In the genomic region with DNA sequence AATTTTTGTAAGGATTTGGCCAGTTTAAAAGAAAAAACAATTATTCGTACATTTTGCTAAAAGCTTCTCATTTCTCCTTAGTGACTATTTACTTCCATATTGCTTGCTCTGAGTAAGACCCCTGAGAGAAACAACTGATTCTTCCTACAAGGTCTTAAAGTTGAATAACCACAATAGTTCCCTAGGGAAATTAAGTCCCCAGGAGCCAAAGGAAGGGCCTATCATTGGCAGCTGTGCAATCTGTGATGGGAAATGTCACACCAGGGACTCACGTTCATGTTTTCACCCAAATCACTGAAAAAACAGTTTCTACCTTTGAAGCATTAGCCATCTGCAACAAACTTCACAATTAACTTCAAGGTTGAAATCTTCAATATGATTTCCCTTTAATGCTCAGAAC, we compare ENCODE assay signal across 18 cellular contexts.
DNase-seq lines count a peak whose midpoint lies in the region; ATAC-seq and TF ChIP-seq lines count a peak whose summit lies in the region.
"Had no signal": no experiment of that assay in that cellular context is flagged by ENCODE, and none has a peak within 500 bp of the region (broad histone marks: within the 10 kb centered on the region; RNA-seq: fewer than 3 reads in every experiment).

No MANE protein-coding gene starts in this region.

- H3F3A ChIP-seq in GM23338 (replicated peaks; ENCODE audit: low read depth), result peaks cover 42% of the 10 kb centered on the region

- H3K79me2 ChIP-seq in GM23338 (replicated peaks; ENCODE audit: insufficient read depth), result no peaks in the 10 kb centered on the region

- peaks cover 34% of the 10 kb centered on the region for H3K4me1 Mint-ChIP-seq in GM23338
- H3K4me1 Mint-ChIP-seq in memory B cell, result no peaks in the 10 kb centered on the region

- peaks cover 14% of the 10 kb centered on the region for H3K27me3 Mint-ChIP-seq in GM23338 (ENCODE audit: insufficient read depth, low read depth, poor library complexity)
- no peaks in the 10 kb centered on the region for H3K27me3 Mint-ChIP-seq in memory B cell
- H3K27me3 Mint-ChIP-seq: CD4-positive, alpha-beta T cell had no signal

- peaks cover 17% of the 10 kb centered on the region for H4K20me1 ChIP-seq in GM23338 (replicated peaks; ENCODE audit: insufficient read depth)

- H3K27ac Mint-ChIP-seq in GM23338 (peak overlapping the region; percentile 36; the same call in 1 of the 2 replicates), memory B cell (peak overlapping the region; percentile 35)
- H3K27ac Mint-ChIP-seq: CD4-positive, alpha-beta T cell; HFFc6 had no signal

- peaks cover 30% of the 10 kb centered on the region for H3K36me3 Mint-ChIP-seq in GM23338 (ENCODE audit: low read depth)
- H3K36me3 Mint-ChIP-seq in memory B cell, result peaks cover 19% of the 10 kb centered on the region

- no peaks in the 10 kb centered on the region for H3K27me3 ChIP-seq in GM23338 (ENCODE audit: insufficient read depth)
- no peaks in the 10 kb centered on the region for H3K27me3 ChIP-seq in vagina

- H3K36me3 ChIP-seq in GM23338 (ENCODE audit: insufficient read depth) (peaks cover 27% of the 10 kb centered on the region), vagina (peaks cover 0 to 16% of the 10 kb centered on the region in 2 donors)

- H2AFZ ChIP-seq in GM23338, result no peak overlapping the region

- TF ChIP-seq CTCF in GM23338 (conservative IDR thresholded peaks at IDR 0.05; ENCODE audit: low read depth in 2 of 2) (no peak), vagina (IDR thresholded peaks at IDR 0.05) (no peak)

- H3K9me2 ChIP-seq in GM23338 (ENCODE audit: insufficient read depth), result no peaks in the 10 kb centered on the region

- DNase-seq in NCI-H82 (lab: John Stamatoyannopoulos, UW) (peak; percentile 27), NCI-H82 treated with DMSO at 0.1 percent for 48 hours (lab: John Stamatoyannopoulos, UW; ENCODE audit: unreplicated experiment) (no peak), GM23338 (ENCODE audit: low spot score) (no peak), NCI-H2171 treated with DMSO at 0.1 percent for 48 hours (lab: John Stamatoyannopoulos, UW) (peak; percentile 49), memory B cell (ENCODE audit: low spot score in 2 of 2) (no peak), HuH-7.5 (ENCODE audit: low spot score) (no peak), vagina (ENCODE audit: extremely low spot score in 2 of 2) (no peak)
- DNase-seq: AML-193; C1 segment of cervical spinal cord; CD4-positive, alpha-beta T cell; DMS79; EL; HCEC 1CT; HFFc6 had no signal

- H3K9me3 ChIP-seq in vagina, result no peaks in the 10 kb centered on the region

- intact Hi-C loops in vagina (cut with DNase I), result no loop called here

- H3K4me3 ChIP-seq in GM23338 (no peak overlapping the region), vagina (no peak overlapping the region)
- H3K4me3 ChIP-seq: K562 had no signal

- peak overlapping the region; percentile 46; the same call in 1 of the 2 replicates for H3K27ac ChIP-seq in GM23338 (ENCODE audit: low read depth)
- no peak overlapping the region for H3K27ac ChIP-seq in vagina
- H3K27ac ChIP-seq: 22Rv1, HL-60 had no signal

- H3K4me1 ChIP-seq in GM23338 (ENCODE audit: insufficient read depth) (no peaks in the 10 kb centered on the region), vagina (no peaks in the 10 kb centered on the region)

- no peak for TF ChIP-seq POLR2A in vagina (IDR thresholded peaks at IDR 0.05)

- ATAC-seq in GM23338 (no peak), memory B cell (ENCODE audit: low read depth) (no peak), GM18867 (IDR thresholded peaks at IDR 0.05; ENCODE audit: unreplicated experiment) (no peak)
- ATAC-seq: K562 had no signal

- H3K9me3 Mint-ChIP-seq in GM23338 (no peaks in the 10 kb centered on the region), memory B cell (no peaks in the 10 kb centered on the region)
- H3K9me3 Mint-ChIP-seq: CD4-positive, alpha-beta T cell; HFFc6 had no signal

- H3K4me3 Mint-ChIP-seq in GM23338 (no peak overlapping the region), memory B cell (no peak overlapping the region)
- H3K4me3 Mint-ChIP-seq: CD4-positive, alpha-beta T cell; HFFc6 had no signal

- no peak overlapping the region for H3K4me2 ChIP-seq in GM23338

TF ChIP-seq in GM23338, 12 proteins besides CTCF, POLR2A, EP300 and RAD21:
- peak; percentile 50; the same call in 1 of the 2 replicates for TF ChIP-seq POLR2AphosphoS5 (IDR thresholded peaks at IDR 0.05; ENCODE audit: low read depth)
- TF ChIP-seq, protein P1, sequence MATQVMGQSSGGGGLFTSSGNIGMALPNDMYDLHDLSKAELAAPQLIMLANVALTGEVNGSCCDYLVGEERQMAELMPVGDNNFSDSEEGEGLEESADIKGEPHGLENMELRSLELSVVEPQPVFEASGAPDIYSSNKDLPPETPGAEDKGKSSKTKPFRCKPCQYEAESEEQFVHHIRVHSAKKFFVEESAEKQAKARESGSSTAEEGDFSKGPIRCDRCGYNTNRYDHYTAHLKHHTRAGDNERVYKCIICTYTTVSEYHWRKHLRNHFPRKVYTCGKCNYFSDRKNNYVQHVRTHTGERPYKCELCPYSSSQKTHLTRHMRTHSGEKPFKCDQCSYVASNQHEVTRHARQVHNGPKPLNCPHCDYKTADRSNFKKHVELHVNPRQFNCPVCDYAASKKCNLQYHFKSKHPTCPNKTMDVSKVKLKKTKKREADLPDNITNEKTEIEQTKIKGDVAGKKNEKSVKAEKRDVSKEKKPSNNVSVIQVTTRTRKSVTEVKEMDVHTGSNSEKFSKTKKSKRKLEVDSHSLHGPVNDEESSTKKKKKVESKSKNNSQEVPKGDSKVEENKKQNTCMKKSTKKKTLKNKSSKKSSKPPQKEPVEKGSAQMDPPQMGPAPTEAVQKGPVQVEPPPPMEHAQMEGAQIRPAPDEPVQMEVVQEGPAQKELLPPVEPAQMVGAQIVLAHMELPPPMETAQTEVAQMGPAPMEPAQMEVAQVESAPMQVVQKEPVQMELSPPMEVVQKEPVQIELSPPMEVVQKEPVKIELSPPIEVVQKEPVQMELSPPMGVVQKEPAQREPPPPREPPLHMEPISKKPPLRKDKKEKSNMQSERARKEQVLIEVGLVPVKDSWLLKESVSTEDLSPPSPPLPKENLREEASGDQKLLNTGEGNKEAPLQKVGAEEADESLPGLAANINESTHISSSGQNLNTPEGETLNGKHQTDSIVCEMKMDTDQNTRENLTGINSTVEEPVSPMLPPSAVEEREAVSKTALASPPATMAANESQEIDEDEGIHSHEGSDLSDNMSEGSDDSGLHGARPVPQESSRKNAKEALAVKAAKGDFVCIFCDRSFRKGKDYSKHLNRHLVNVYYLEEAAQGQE (IDR thresholded peaks at IDR 0.05; ENCODE audit: unreplicated experiment), result no peak

Comparison
In these comparisons a context has a peak if more than half of its experiments do, and no peak if none do; other contexts are left out.
1. DNase-seq: peak in NCI-H82 (single experiment) and NCI-H2171 treated with DMSO at 0.1 percent for 48 hours (single experiment); none in NCI-H82 treated with DMSO at 0.1 percent for 48 hours (single experiment), GM23338 (single experiment), memory B cell (0 of 2), HuH-7.5 (single experiment) and vagina (0 of 2).